Comparison of ENCODE assay signal across 16 cellular contexts in genomic region chr16:79318137-79318899, GRCh38.
"Had no signal": no experiment of that assay in that cellular context is flagged by ENCODE, and none has a peak within 500 bp of the region (broad histone marks: within the 10 kb centered on the region; RNA-seq: fewer than 3 reads in every experiment).

No MANE protein-coding gene starts in this region.

- H3K36me3 Mint-ChIP-seq: memory B cell; naive thymus-derived CD8-positive, alpha-beta T cell; stimulated activated naive B cell treated with anti-CD40 and anti-IgM and Interleukin-4, amounts not matched to agents 10 μg/mL and 1 μg/mL and 100 μg/mL, for 72 hours had no signal

- H3K9me3 Mint-ChIP-seq: activated B cell treated with CpG ODN at 0.5 μM for 24 hours; activated CD4-positive, alpha-beta T cell treated with anti-CD3 and anti-CD28 coated beads, Interleukin-2, amount 10 ng/mL, durations not matched to agents 7 days and 5 days; naive thymus-derived CD8-positive, alpha-beta T cell; T-helper 1 cell treated with Interleukin-12 subunit alpha and Interleukin-12 subunit beta and Interleukin-4 antibody, amounts not matched to agents 30 μg/mL and 1 μg/mL, for 36 hours had no signal

- DNase-seq: activated B cell treated with CpG ODN at 0.5 μM for 24 hours; activated CD4-positive, alpha-beta T cell treated with anti-CD3 and anti-CD28 coated beads, Interleukin-2, amount 10 ng/mL, durations not matched to agents 7 days and 5 days; amygdala; body of pancreas; caudate nucleus; erythroblast; left ventricle myocardium superior; naive thymus-derived CD8-positive, alpha-beta T cell; pancreas; retina; stimulated activated CD4-positive, alpha-beta T cell treated with anti-CD3 and anti-CD28 coated beads, Interleukin-2, amount 100 ng/mL, for 48 hours; stimulated activated naive B cell treated with anti-CD40 and anti-IgM and Interleukin-4, amounts not matched to agents 10 μg/mL and 1 μg/mL and 100 μg/mL, for 72 hours; thyroid gland had no signal

- ATAC-seq: activated naive CD4-positive, alpha-beta T cell treated with anti-CD3 and anti-CD28 coated beads, Interleukin-2, amount 50 U/mL, for 72 hours; body of pancreas; left ventricle myocardium superior; naive thymus-derived CD8-positive, alpha-beta T cell; pancreas; stimulated activated naive B cell treated with anti-CD40 and anti-IgM and Interleukin-4, amounts not matched to agents 10 μg/mL and 1 μg/mL and 100 μg/mL, for 72 hours had no signal

- H3K4me3 Mint-ChIP-seq: activated B cell treated with CpG ODN at 0.5 μM for 24 hours; activated CD4-positive, alpha-beta T cell treated with anti-CD3 and anti-CD28 coated beads, Interleukin-2, amount 10 ng/mL, durations not matched to agents 7 days and 5 days; memory B cell; naive thymus-derived CD8-positive, alpha-beta T cell; stimulated activated naive B cell treated with anti-CD40 and anti-IgM and Interleukin-4, amounts not matched to agents 10 μg/mL and 1 μg/mL and 100 μg/mL, for 72 hours; T-helper 1 cell treated with Interleukin-12 subunit alpha and Interleukin-12 subunit beta and Interleukin-4 antibody, amounts not matched to agents 30 μg/mL and 1 μg/mL, for 36 hours had no signal

- H3K27ac Mint-ChIP-seq: activated B cell treated with CpG ODN at 0.5 μM for 24 hours; activated CD4-positive, alpha-beta T cell treated with anti-CD3 and anti-CD28 coated beads, Interleukin-2, amount 10 ng/mL, durations not matched to agents 7 days and 5 days; memory B cell; naive thymus-derived CD8-positive, alpha-beta T cell; T-helper 1 cell treated with Interleukin-12 subunit alpha and Interleukin-12 subunit beta and Interleukin-4 antibody, amounts not matched to agents 30 μg/mL and 1 μg/mL, for 36 hours had no signal
